Comparison of ENCODE assay signal across 1 cellular context in genomic region chr17:4492762-4493561, GRCh38.
A peak's percentile ranks its signal among the peaks of the same experiment; 100 is the strongest.
TF ChIP-seq lines count a peak whose summit lies in the region.

No MANE protein-coding gene starts in this region.

TF ChIP-seq in K562, 482 proteins besides CTCF, POLR2A, EP300 and RAD21 (continued from another document and continues in another):
- TF ChIP-seq GTF2B (IDR thresholded peaks at IDR 0.05; ENCODE audit: extremely low read depth, insufficient read length): no peak
- TF ChIP-seq ZBTB7A (IDR thresholded peaks at IDR 0.05; ENCODE audit: borderline replicate concordance, control insufficient read depth, low read depth, low read length): peak; percentile 79; the same call in 1 of the 2 replicates
- no peak for TF ChIP-seq ZNF79 (CRISPR knock-in tag; IDR thresholded peaks at IDR 0.05; ENCODE audit: low read depth)
- TF ChIP-seq ESRRA (IDR thresholded peaks at IDR 0.05; ENCODE audit: borderline replicate concordance, low read depth): no peak
- no peak for TF ChIP-seq DNMT1 (IDR thresholded peaks at IDR 0.05)
- no peak for TF ChIP-seq ADNP (tag; IDR thresholded peaks at IDR 0.05)
- peak in 1 of 2 experiments; percentile 27; a peak in 1 of 4 replicates for TF ChIP-seq TEAD1 (CRISPR knock-in tag; IDR thresholded peaks at IDR 0.05)
- TF ChIP-seq SMARCA5 (IDR thresholded peaks at IDR 0.05): no peak
- no peak for TF ChIP-seq RB1 (IDR thresholded peaks at IDR 0.05; ENCODE audit: low read depth)
- TF ChIP-seq ZBTB8A (IDR thresholded peaks at IDR 0.05; ENCODE audit: partially characterized antibody): no peak
- 0 out of 2 replicates have a peak, but pooled peaks have one; percentile 41 for TF ChIP-seq CHAMP1 (IDR thresholded peaks at IDR 0.05)
- no peak for TF ChIP-seq ZBED1 (IDR thresholded peaks at IDR 0.05)
- TF ChIP-seq EZH2 (IDR thresholded peaks at IDR 0.05; ENCODE audit: borderline replicate concordance, low read depth, low read length): no peak
- TF ChIP-seq RNF219 (CRISPR knock-in tag; IDR thresholded peaks at IDR 0.05): no peak
- no peak for TF ChIP-seq ZNF668 (CRISPR knock-in tag; IDR thresholded peaks at IDR 0.05)
- no peak for TF ChIP-seq ZNF224 (CRISPR knock-in tag; IDR thresholded peaks at IDR 0.05)
- TF ChIP-seq BHLHE40 (IDR thresholded peaks at IDR 0.05; ENCODE audit: low read length): peak; percentile 82
- no peak for TF ChIP-seq FOXM1 (IDR thresholded peaks at IDR 0.05; ENCODE audit: low read depth)
- TF ChIP-seq FOXM1 (CRISPR knock-in tag; IDR thresholded peaks at IDR 0.05; ENCODE audit: low read depth): no peak
- TF ChIP-seq SRSF1 (IDR thresholded peaks at IDR 0.05; ENCODE audit: low read depth, low read length): no peak
- TF ChIP-seq ZNF197 (CRISPR knock-in tag; IDR thresholded peaks at IDR 0.05; ENCODE audit: low read depth): 0 out of 2 replicates have a peak, but pooled peaks have one; percentile 57
- no peak for TF ChIP-seq PREB (CRISPR knock-in tag; IDR thresholded peaks at IDR 0.05)
- TF ChIP-seq GABPA (tag; conservative IDR thresholded peaks at IDR 0.05; ENCODE audit: low read depth): no peak
- no peak for TF ChIP-seq FOXJ3 (CRISPR knock-in tag; IDR thresholded peaks at IDR 0.05)
- TF ChIP-seq POU5F1 (IDR thresholded peaks at IDR 0.05; ENCODE audit: borderline replicate concordance, low read depth, low read length, partially characterized antibody): no peak
- peak; percentile 87 for TF ChIP-seq NR2C1 (IDR thresholded peaks at IDR 0.05)
- TF ChIP-seq NR2C1 (tag; IDR thresholded peaks at IDR 0.05): peak; percentile 87
- TF ChIP-seq HIVEP1 (CRISPR knock-in tag; IDR thresholded peaks at IDR 0.05): no peak
- TF ChIP-seq PTRF (tag; IDR thresholded peaks at IDR 0.05): no peak
- no peak for TF ChIP-seq MYNN (IDR thresholded peaks at IDR 0.05)
- TF ChIP-seq MYNN (CRISPR knock-in tag; IDR thresholded peaks at IDR 0.05): no peak
- TF ChIP-seq REST (CRISPR knock-in tag; IDR thresholded peaks at IDR 0.05; ENCODE audit: low read depth): peak; percentile 95
- TF ChIP-seq CREM (IDR thresholded peaks at IDR 0.05; ENCODE audit: low read depth): peak; percentile 55; the same call in 1 of the 2 replicates
- no peak for TF ChIP-seq E2F1 (CRISPR knock-in tag; IDR thresholded peaks at IDR 0.05)
- no peak for TF ChIP-seq RFX5 (IDR thresholded peaks at IDR 0.05; ENCODE audit: low read depth, low read length)
- TF ChIP-seq TBL1XR1 (IDR thresholded peaks at IDR 0.05; ENCODE audit: low read length in 2 of 2): no peak
- TF ChIP-seq ARID4B (CRISPR knock-in tag; IDR thresholded peaks at IDR 0.05): 0 out of 2 replicates have a peak, but pooled peaks have one; percentile 28
- TF ChIP-seq SIN3A (IDR thresholded peaks at IDR 0.05; ENCODE audit: borderline replicate concordance in 2 of 2, control insufficient read depth in 1 of 2, low read depth in 2 of 2, low read length in 2 of 2): 0 out of 4 replicates have a peak, but pooled peaks of 1 of the 2 experiments have one; percentile 30
- no peak for TF ChIP-seq FOXP4 (CRISPR knock-in tag; IDR thresholded peaks at IDR 0.05; ENCODE audit: borderline replicate concordance)
- TF ChIP-seq KHSRP (IDR thresholded peaks at IDR 0.05): no peak
- TF ChIP-seq ZNF584 (CRISPR knock-in tag; IDR thresholded peaks at IDR 0.05; ENCODE audit: low read depth): peak; percentile 33; the same call in 1 of the 2 replicates
